ENCODE assay signal across 20 cellular contexts in genomic region chr5:112485802-112486427, GRCh38.
"Had no signal": no experiment of that assay in that cellular context is flagged by ENCODE, and none has a peak within 500 bp of the region (broad histone marks: within the 10 kb centered on the region; RNA-seq: fewer than 3 reads in every experiment).

No MANE protein-coding gene starts in this region.

- DNase-seq: activated CD4-positive, alpha-beta T cell treated with anti-CD3 and anti-CD28 coated beads for 36 hours; activated CD4-positive, alpha-beta T cell treated with anti-CD3 and anti-CD28 coated beads, Interleukin-2, amount 50 U/mL, for 48 hours; activated gamma-delta T cell; adrenal gland; endodermal cell; gastrocnemius medialis; heart right ventricle; left colon; natural killer cell; stimulated activated CD4-positive, alpha-beta T cell treated with anti-CD3 and anti-CD28 coated beads, Interleukin-2, amount 100 ng/mL, for 24 hours; stimulated activated naive CD8-positive, alpha-beta T cell treated with anti-CD3 and anti-CD28 coated beads, Interleukin-15, Interleukin-2, amounts not matched to agents 100 U/mL and 50 U/mL, for 24 hours; trophoblast cell had no signal

- H3K27ac ChIP-seq: adrenal gland, cardiac muscle cell, gastrocnemius medialis, neutrophil, parathyroid adenoma, SK-N-MC had no signal

- H3K4me1 Mint-ChIP-seq: activated CD4-positive, alpha-beta T cell treated with anti-CD3 and anti-CD28 coated beads for 36 hours; endodermal cell; natural killer cell; WTC11 had no signal

- H3K36me3 ChIP-seq: adrenal gland, cardiac muscle cell, gastrocnemius medialis, heart right ventricle, neutrophil had no signal

- ATAC-seq: activated CD4-positive, alpha-beta T cell treated with anti-CD3 and anti-CD28 coated beads for 36 hours; activated naive CD4-positive, alpha-beta T cell treated with anti-CD3 and anti-CD28 coated beads, Interleukin-2, amount 50 U/mL, for 72 hours; gastrocnemius medialis; left colon; natural killer cell; stimulated activated naive CD8-positive, alpha-beta T cell treated with anti-CD3 and anti-CD28 coated beads, Interleukin-15, Interleukin-2, amounts not matched to agents 100 U/mL and 50 U/mL, for 24 hours; WTC11 had no signal

- H3K4me3 Mint-ChIP-seq: activated CD4-positive, alpha-beta T cell treated with anti-CD3 and anti-CD28 coated beads for 36 hours; endodermal cell; natural killer cell; T-helper 2 cell treated with Interferon-gamma antibody and Interleukin-4, amounts not matched to agents 5 μg/mL and 100 μg/mL, for 36 hours; WTC11 had no signal

- H3K9me3 ChIP-seq: adrenal gland, gastrocnemius medialis, neutrophil had no signal

- H3K27me3 ChIP-seq: adrenal gland, cardiac muscle cell, gastrocnemius medialis, heart right ventricle, neutrophil had no signal

- H3K27ac Mint-ChIP-seq: activated CD4-positive, alpha-beta T cell treated with anti-CD3 and anti-CD28 coated beads for 36 hours; activated naive CD4-positive, alpha-beta T cell treated with anti-CD3 and anti-CD28 coated beads, Interleukin-2, amount 50 U/mL, for 72 hours; endodermal cell; natural killer cell; T-helper 2 cell treated with Interferon-gamma antibody and Interleukin-4, amounts not matched to agents 5 μg/mL and 100 μg/mL, for 36 hours; WTC11 had no signal

- H3K4me3 ChIP-seq: adrenal gland, cardiac muscle cell, gastrocnemius medialis, heart right ventricle, SK-N-MC had no signal

- FAIRE-seq: colon had no signal

- H3K9me3 Mint-ChIP-seq: endodermal cell; T-helper 2 cell treated with Interferon-gamma antibody and Interleukin-4, amounts not matched to agents 5 μg/mL and 100 μg/mL, for 36 hours had no signal

- H3K4me1 ChIP-seq: adrenal gland, gastrocnemius medialis, parathyroid adenoma had no signal
